ENCODE assay signal across 8 cellular contexts in genomic region chr21:15124731-15125130, GRCh38.
"Had no signal": no experiment of that assay in that cellular context is flagged by ENCODE, and none has a peak within 500 bp of the region (broad histone marks: within the 10 kb centered on the region; RNA-seq: fewer than 3 reads in every experiment).

No MANE protein-coding gene starts in this region.

- H3K4me3 ChIP-seq: GM12878 had no signal

- DNase-seq: GDM1, GF-D8 had no signal

- FAIRE-seq: G401.6, GM12878, GM12891, GM12892, GM18507, GM19239 had no signal

- ATAC-seq: GM12878 had no signal
